ENCODE assay signal across 36 cellular contexts in the genomic region with DNA sequence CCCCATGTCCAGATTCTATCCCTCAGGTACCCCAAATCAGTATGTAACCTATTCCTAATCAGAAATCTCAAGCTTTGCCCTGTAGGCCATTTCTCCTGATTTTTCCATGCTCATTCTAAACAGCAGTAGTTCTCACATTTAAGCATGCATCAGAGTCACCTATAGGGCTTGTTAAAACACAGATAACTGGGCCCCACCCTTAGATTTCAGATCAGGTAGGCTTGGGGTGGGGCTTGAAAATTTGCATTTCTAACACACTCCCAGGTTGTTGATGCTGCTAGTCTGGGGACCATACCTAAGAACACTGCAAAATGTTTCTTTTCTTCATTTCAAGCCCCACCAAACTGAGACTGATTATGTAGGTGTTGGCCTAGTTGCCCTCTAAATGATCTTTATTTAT.
"Had no signal": no experiment of that assay in that cellular context is flagged by ENCODE, and none has a peak within 500 bp of the region (broad histone marks: within the 10 kb centered on the region; RNA-seq: fewer than 3 reads in every experiment).

No MANE protein-coding gene starts in this region.

- H3K9me3 ChIP-seq: adrenal gland, body of pancreas, MG63, Peyer's patch, SK-N-SH had no signal

- H3K27ac Mint-ChIP-seq: activated CD4-positive, alpha-beta T cell treated with anti-CD3 and anti-CD28 coated beads, Interleukin-2, amount 10 ng/mL, durations not matched to agents 24 days and 14 days; activated CD8-positive, alpha-beta T cell treated with anti-CD3 and anti-CD28 coated beads, Interleukin-2, amount 10 ng/mL, durations not matched to agents 7 days and 5 days; activated naive CD4-positive, alpha-beta T cell treated with anti-CD3 and anti-CD28 coated beads for 36 hours; activated naive CD4-positive, alpha-beta T cell treated with anti-CD3 and anti-CD28 coated beads, Interleukin-2, amount 50 U/mL, for 72 hours; activated T-helper 1 cell treated with anti-CD3 and anti-CD28 coated beads, Interleukin-12 subunit alpha, Interleukin-12 subunit beta, Interleukin-2, Interleukin-4 antibody, amounts not matched to agents 30 ng/mL and 10 ng/mL and 1 ng/mL, durations not matched to agents 14 hours and 24 hours and 36 hours; T-helper 1 cell treated with Interleukin-12 subunit alpha and Interleukin-12 subunit beta and Interleukin-4 antibody, amounts not matched to agents 30 μg/mL and 1 μg/mL, for 36 hours; T-helper 2 cell treated with Interferon-gamma antibody and Interleukin-4, amounts not matched to agents 5 μg/mL and 100 μg/mL, for 36 hours had no signal

- H3K36me3 Mint-ChIP-seq: activated naive CD4-positive, alpha-beta T cell treated with anti-CD3 and anti-CD28 coated beads, Interleukin-2, amount 50 U/mL, for 72 hours had no signal

- FAIRE-seq: astrocyte, TTC549 had no signal

- ATAC-seq: activated CD8-positive, alpha-beta T cell treated with anti-CD3 and anti-CD28 coated beads, Interleukin-2, amount 10 ng/mL, durations not matched to agents 7 days and 5 days; activated naive CD4-positive, alpha-beta T cell treated with anti-CD3 and anti-CD28 coated beads, Interleukin-2, amount 50 U/mL, for 72 hours; activated T-cell treated with anti-CD3 and anti-CD28 coated beads, Interleukin-2, amount 50 U/mL, for 4 hours; body of pancreas; PC-3 had no signal

- H3K4me1 ChIP-seq: adrenal gland, body of pancreas, Peyer's patch, SJSA1 had no signal

- H3K9ac ChIP-seq: SK-N-SH had no signal

- H3K4me2 ChIP-seq: SK-N-SH had no signal

- H3K27me3 ChIP-seq: adrenal gland, body of pancreas, MG63, Peyer's patch, SJSA1 had no signal

- DNase-seq: activated CD4-positive, alpha-beta T cell treated with anti-CD3 and anti-CD28 coated beads, Interleukin-2, amount 10 ng/mL, durations not matched to agents 24 days and 14 days; activated CD4-positive, alpha-beta T cell treated with anti-CD3 and anti-CD28 coated beads, Interleukin-2, amount 50 U/mL, for 4 hours; activated CD8-positive, alpha-beta T cell treated with anti-CD3 and anti-CD28 coated beads, Interleukin-2, amount 10 ng/mL, durations not matched to agents 7 days and 5 days; activated gamma-delta T cell treated with Interleukin-2 at 50 U/mL for 16 hours; activated naive CD4-positive, alpha-beta T cell treated with anti-CD3 and anti-CD28 coated beads for 36 hours; activated T-cell treated with anti-CD3 and anti-CD28 coated beads for 4 hours; activated T-cell treated with anti-CD3 and anti-CD28 coated beads, Interleukin-2, amount 50 U/mL, for 4 hours; adrenal gland; body of pancreas; Kasumi-1; KG1; MG63; MV-4-11; NCI-H1092 treated with DMSO at 0.1 percent for 48 hours; NCI-H1417; NCI-H146; NCI-H187; NCI-H2029 treated with DMSO at 0.1 percent for 48 hours; NCI-H2107; NCI-H2171; NCI-H510A; NCI-H526; NCI-H748 treated with DMSO at 0.1 percent for 48 hours; NK-92 treated with Interleukin-12 subunit alpha and Interleukin-12 subunit beta, amount 100 ng/mL, for 24 hours; PC-3; Peyer's patch; RPMI8226; SHP77 treated with DMSO at 0.1 percent for 48 hours; SK-N-SH had no signal

- H3K4me3 ChIP-seq: adrenal gland, body of pancreas, MG63, Peyer's patch, SJSA1 had no signal

- H3K36me3 ChIP-seq: adrenal gland, MG63, Peyer's patch, SJSA1 had no signal

- H3K27ac ChIP-seq: adrenal gland, body of pancreas, Peyer's patch, SJSA1 had no signal

- H3K27me3 Mint-ChIP-seq: activated CD4-positive, alpha-beta T cell treated with anti-CD3 and anti-CD28 coated beads, Interleukin-2, amount 10 ng/mL, durations not matched to agents 24 days and 14 days had no signal

- H3K4me3 Mint-ChIP-seq: activated CD4-positive, alpha-beta T cell treated with anti-CD3 and anti-CD28 coated beads, Interleukin-2, amount 10 ng/mL, durations not matched to agents 24 days and 14 days; activated CD8-positive, alpha-beta T cell treated with anti-CD3 and anti-CD28 coated beads, Interleukin-2, amount 10 ng/mL, durations not matched to agents 7 days and 5 days; activated naive CD4-positive, alpha-beta T cell treated with anti-CD3 and anti-CD28 coated beads for 36 hours; activated T-cell treated with anti-CD3 and anti-CD28 coated beads, Interleukin-2, amount 50 U/mL, for 4 hours; activated T-helper 1 cell treated with anti-CD3 and anti-CD28 coated beads, Interleukin-12 subunit alpha, Interleukin-12 subunit beta, Interleukin-2, Interleukin-4 antibody, amounts not matched to agents 30 ng/mL and 10 ng/mL and 1 ng/mL, durations not matched to agents 14 hours and 24 hours and 36 hours; T-helper 1 cell treated with Interleukin-12 subunit alpha and Interleukin-12 subunit beta and Interleukin-4 antibody, amounts not matched to agents 30 μg/mL and 1 μg/mL, for 36 hours; T-helper 2 cell treated with Interferon-gamma antibody and Interleukin-4, amounts not matched to agents 5 μg/mL and 100 μg/mL, for 36 hours had no signal

- H3K9me3 Mint-ChIP-seq: activated naive CD4-positive, alpha-beta T cell treated with anti-CD3 and anti-CD28 coated beads for 36 hours had no signal

- H3K4me1 Mint-ChIP-seq: activated CD4-positive, alpha-beta T cell treated with anti-CD3 and anti-CD28 coated beads, Interleukin-2, amount 10 ng/mL, durations not matched to agents 24 days and 14 days had no signal
